ENCODE assay signal across 10 cellular contexts in genomic region chr16:87790278-87791023, GRCh38. TPM values are rescaled to one million over a fixed set of nuclear protein-coding genes. Genes with fewer than 3 reads are reported as not detected.
DNase-seq lines count a peak whose midpoint lies in the region; ATAC-seq and TF ChIP-seq lines count a peak whose summit lies in the region.
"Had no signal": no experiment of that assay in that cellular context is flagged by ENCODE, and none has a peak within 500 bp of the region (broad histone marks: within the 10 kb centered on the region; RNA-seq: fewer than 3 reads in every experiment).

No MANE protein-coding gene starts in this region.

- H3K27ac ChIP-seq in heart right ventricle (peak overlapping the region in 5 of 10 donors; percentile 27 to 60 (median 30)), testis (no peak overlapping the region), uterus (no peak overlapping the region), upper lobe of left lung (no peak overlapping the region)

- no peaks in the 10 kb centered on the region for H3K36me3 ChIP-seq in heart right ventricle
- no peaks in the 10 kb centered on the region for H3K36me3 ChIP-seq in testis (ENCODE audit: low read depth, missing control alignments)
- no peaks in the 10 kb centered on the region for H3K36me3 ChIP-seq in uterus
- no peaks in the 10 kb centered on the region for H3K36me3 ChIP-seq in upper lobe of left lung

- H3K9me3 ChIP-seq in heart right ventricle (no peaks in the 10 kb centered on the region), testis (no peaks in the 10 kb centered on the region), uterus (no peaks in the 10 kb centered on the region), upper lobe of left lung (no peaks in the 10 kb centered on the region)

- 62 to 67% methylated on average over 16 of the region's 16 CpGs for WGBS in heart right ventricle, 2 donors
- WGBS in testis, 2 donors, result 76 to 79% methylated on average over 16 of the region's 16 CpGs
- 72 to 76% methylated on average over 16 of the region's 16 CpGs for WGBS in upper lobe of left lung, 2 donors

- no peak for TF ChIP-seq EP300 in upper lobe of left lung (IDR thresholded peaks at IDR 0.05)

- H3K4me3 ChIP-seq in heart right ventricle (no peak overlapping the region), testis (no peak overlapping the region), uterus (no peak overlapping the region), upper lobe of left lung (no peak overlapping the region)

- H3K27me3 ChIP-seq in heart right ventricle (peaks cover 0 to 6% (median 0%) of the 10 kb centered on the region in 7 donors), testis (no peaks in the 10 kb centered on the region), uterus (no peaks in the 10 kb centered on the region), upper lobe of left lung (no peaks in the 10 kb centered on the region)

- TF ChIP-seq CTCF in heart right ventricle (IDR thresholded peaks at IDR 0.05), result no peak
- TF ChIP-seq CTCF in testis (IDR thresholded peaks at IDR 0.05), result no peak
- no peak for TF ChIP-seq CTCF in uterus (IDR thresholded peaks at IDR 0.05)
- TF ChIP-seq CTCF in upper lobe of left lung (IDR thresholded peaks at IDR 0.05), result no peak

- H3K4me1 ChIP-seq in heart right ventricle (peaks cover 0 to 11% (median 0%) of the 10 kb centered on the region in 9 donors), testis (no peaks in the 10 kb centered on the region), uterus (no peaks in the 10 kb centered on the region), upper lobe of left lung (no peaks in the 10 kb centered on the region)

- DNase-seq in NCI-H1417 (lab: John Stamatoyannopoulos, UW) (peak in 2 of 3 experiments; percentile 8 to 51), NCI-H1417 treated with DMSO at 0.1 percent for 48 hours (lab: John Stamatoyannopoulos, UW) (no peak), SHP77 treated with DMSO at 0.1 percent for 48 hours (lab: John Stamatoyannopoulos, UW) (peak; percentile 23), heart right ventricle (peak; percentile 46 to 66), testis (peak; percentile 52), uterus (no peak), upper lobe of left lung (no peak)
- DNase-seq: activated naive CD4-positive, alpha-beta T cell treated with anti-CD3 and anti-CD28 coated beads, Interleukin-2, amount 10 ng/mL, durations not matched to agents 7 days and 5 days; Karpas-422 had no signal

- intact Hi-C loops in heart right ventricle (cut with DNase I) (no loop called here), testis (cut with DNase I; ENCODE audit: low total_unique reads) (no loop called here), uterus (cut with DNase I; ENCODE audit: low total_unique reads) (no loop called here)

- peak; percentile 74 to 97 (median 94) for ATAC-seq in heart right ventricle
- no peak for ATAC-seq in HG03439 (IDR thresholded peaks at IDR 0.05; ENCODE audit: unreplicated experiment)
- ATAC-seq in upper lobe of left lung (ENCODE audit: low FRiP score in 2 of 2), result no peak

- TF ChIP-seq POLR2A in testis (IDR thresholded peaks at IDR 0.05), result no peak
- TF ChIP-seq POLR2A in uterus (IDR thresholded peaks at IDR 0.05), result no peak
- TF ChIP-seq POLR2A in upper lobe of left lung (IDR thresholded peaks at IDR 0.05), result no peak

RNA-seq across cellular contexts. Expression of gene KLHDC4, which starts 24.7 kb away (rescaled TPM):
- 10 to 100 TPM in 9 of 10 donors, 1 to 10 TPM in 1; 7.8 to 19.0 (median 12.9) TPM for total RNA-seq in heart right ventricle
- 10 to 100 TPM; 14.3 to 31.7 TPM for polyA plus RNA-seq in heart right ventricle
- total RNA-seq in testis, result 100 to 1,000 TPM in 1 of 2 donors, 10 to 100 TPM in 1; 79.2 to 130 TPM
- 60.6 TPM for polyA plus RNA-seq in testis (ENCODE audit: insufficient read depth, low read depth, low replicate concordance)
- 10 to 100 TPM; 25.1 to 49.2 (median 36.4) TPM for total RNA-seq in uterus
- total RNA-seq in upper lobe of left lung, result 100 to 1,000 TPM in 2 of 6 donors, 10 to 100 TPM in 4; 30.7 to 248 (median 37.5) TPM

Comparison
In these comparisons a context has a peak if more than half of its experiments do, and no peak if none do; other contexts are left out.
1. DNase-seq: peak in NCI-H1417 (2 of 3), SHP77 treated with DMSO at 0.1 percent for 48 hours (single experiment), heart right ventricle (2 of 2) and testis (single experiment); none in NCI-H1417 treated with DMSO at 0.1 percent for 48 hours (single experiment), uterus (0 of 2) and upper lobe of left lung (0 of 2).
2. ATAC-seq: peak in heart right ventricle (8 of 8); none in HG03439 (single experiment) and upper lobe of left lung (0 of 2).